In genomic region chr5:164119806-164120440, GRCh38 we compare ENCODE assay signal across 10 cellular contexts.
DNase-seq lines count a peak whose midpoint lies in the region; ATAC-seq and TF ChIP-seq lines count a peak whose summit lies in the region.
"Had no signal": no experiment of that assay in that cellular context is flagged by ENCODE, and none has a peak within 500 bp of the region (broad histone marks: within the 10 kb centered on the region; RNA-seq: fewer than 3 reads in every experiment).

No MANE protein-coding gene starts in this region.

- H3K27me3 ChIP-seq in mesenchymal stem cell (ENCODE audit: control insufficient read depth in 1 of 2, insufficient read depth in 1 of 2, low read length in 2 of 2), result no peaks in the 10 kb centered on the region
- H3K27me3 ChIP-seq: cardiac muscle cell had no signal

- H3K27me3 Mint-ChIP-seq in chondrocyte (ENCODE audit: low read depth), result no peaks in the 10 kb centered on the region

- no peak overlapping the region for H2BK12ac ChIP-seq in mesenchymal stem cell (ENCODE audit: low read length in 2 of 2)

- ATAC-seq in GM18519 (IDR thresholded peaks at IDR 0.05; ENCODE audit: low FRiP score, unreplicated experiment) (peak; percentile 52), HG02642 (IDR thresholded peaks at IDR 0.05; ENCODE audit: poor library complexity, unreplicated experiment) (peak; percentile 81), left lobe of liver (no peak)

- H3K18ac ChIP-seq in mesenchymal stem cell (ENCODE audit: low read depth in 1 of 2, low read length in 2 of 2), result peak overlapping the region; percentile 21 to 45

- H2AK5ac ChIP-seq in mesenchymal stem cell (ENCODE audit: low read length, severe bottlenecking), result no peak overlapping the region

- H4K91ac ChIP-seq in mesenchymal stem cell (ENCODE audit: low read length), result no peak overlapping the region

- H3K79me1 ChIP-seq in mesenchymal stem cell (replicated peaks; ENCODE audit: low read length, poor library complexity, severe bottlenecking), result no peaks in the 10 kb centered on the region

- H3K4me2 ChIP-seq in mesenchymal stem cell (ENCODE audit: low read length, poor library complexity, severe bottlenecking), result no peak overlapping the region

- peaks cover 15% of the 10 kb centered on the region for H3K9me3 ChIP-seq in mesenchymal stem cell (ENCODE audit: control insufficient read depth, low read length)

- DNase-seq in SHP77 (lab: John Stamatoyannopoulos, UW) (peak; percentile 29 to 56), mesenchymal stem cell (peak; percentile 13), left lobe of liver (ENCODE audit: low spot score) (no peak), globus pallidus (ENCODE audit: low spot score) (no peak), chondrocyte (ENCODE audit: low spot score) (no peak)
- DNase-seq in activated CD4-positive, alpha-beta T cell treated with anti-CD3 and anti-CD28 coated beads, Interleukin-2, amount 50 U/mL, for 4 hours, result no peak

- H3K36me3 Mint-ChIP-seq in chondrocyte (ENCODE audit: low read depth), result no peaks in the 10 kb centered on the region

- H3K36me3 ChIP-seq in mesenchymal stem cell (ENCODE audit: control insufficient read depth in 1 of 2, insufficient read depth in 2 of 2, low read depth in 1 of 2, low read length in 2 of 2), result no peaks in the 10 kb centered on the region
- H3K36me3 ChIP-seq: cardiac muscle cell had no signal

- no peak overlapping the region for H3K27ac ChIP-seq in mesenchymal stem cell (ENCODE audit: low read length, poor library complexity, severe bottlenecking)
- H3K27ac ChIP-seq: cardiac muscle cell had no signal

- H3K9me3 Mint-ChIP-seq in chondrocyte (ENCODE audit: low read depth), result peaks cover 11% of the 10 kb centered on the region

- no peak overlapping the region for H3K4me3 Mint-ChIP-seq in chondrocyte (ENCODE audit: unreplicated experiment)

- no peak for TF ChIP-seq CTCF in chondrocyte (IDR thresholded peaks at IDR 0.05)

- H3K4ac ChIP-seq in mesenchymal stem cell (ENCODE audit: low read depth in 1 of 2, low read length in 2 of 2), result no peak overlapping the region

- no peak overlapping the region for H2BK15ac ChIP-seq in mesenchymal stem cell (ENCODE audit: low read depth, poor library complexity, severe bottlenecking)

- peaks cover 6% of the 10 kb centered on the region for H3K4me1 Mint-ChIP-seq in chondrocyte (ENCODE audit: low read depth)

- WGBS in mesenchymal stem cell, result 79% methylated on average over 7 of the region's 7 CpGs

- no peak overlapping the region for H3K14ac ChIP-seq in mesenchymal stem cell (ENCODE audit: low read length in 2 of 2)

- H2AFZ ChIP-seq in mesenchymal stem cell (ENCODE audit: low read depth, low read length), result no peak overlapping the region

- H2BK5ac ChIP-seq in mesenchymal stem cell (ENCODE audit: low read depth, low read length, poor library complexity, severe bottlenecking), result no peak overlapping the region

- no peak overlapping the region for H3K23ac ChIP-seq in mesenchymal stem cell (ENCODE audit: low read length in 2 of 2)

- H3K27ac Mint-ChIP-seq in chondrocyte (ENCODE audit: unreplicated experiment), result no peak overlapping the region
- H3K27ac Mint-ChIP-seq: IgD-negative memory B cell had no signal

- no peak overlapping the region for H3K9ac ChIP-seq in mesenchymal stem cell (ENCODE audit: low read length)

- peak overlapping the region; percentile 59 for H4K8ac ChIP-seq in mesenchymal stem cell (ENCODE audit: low read length)

- no peak overlapping the region for H3K4me3 ChIP-seq in mesenchymal stem cell (ENCODE audit: insufficient read depth in 1 of 2, low read depth in 1 of 2, low read length in 2 of 2)
- H3K4me3 ChIP-seq: cardiac muscle cell had no signal

- H3K4me1 ChIP-seq in mesenchymal stem cell (ENCODE audit: control insufficient read depth, insufficient read depth, low read depth, low read length), result no peaks in the 10 kb centered on the region

- H2BK120ac ChIP-seq in mesenchymal stem cell (ENCODE audit: low read depth, low read length), result no peak overlapping the region

Comparison
In these comparisons a context has a peak if more than half of its experiments do, and no peak if none do; other contexts are left out.
1. DNase-seq: peak in SHP77 (2 of 2) and mesenchymal stem cell (single experiment); none in left lobe of liver (single experiment), globus pallidus (single experiment), chondrocyte (single experiment) and activated CD4-positive, alpha-beta T cell treated with anti-CD3 and anti-CD28 coated beads, Interleukin-2, amount 50 U/mL, for 4 hours (0 of 2).